15 cellular contexts compared by ENCODE assay signal in the genomic region with DNA sequence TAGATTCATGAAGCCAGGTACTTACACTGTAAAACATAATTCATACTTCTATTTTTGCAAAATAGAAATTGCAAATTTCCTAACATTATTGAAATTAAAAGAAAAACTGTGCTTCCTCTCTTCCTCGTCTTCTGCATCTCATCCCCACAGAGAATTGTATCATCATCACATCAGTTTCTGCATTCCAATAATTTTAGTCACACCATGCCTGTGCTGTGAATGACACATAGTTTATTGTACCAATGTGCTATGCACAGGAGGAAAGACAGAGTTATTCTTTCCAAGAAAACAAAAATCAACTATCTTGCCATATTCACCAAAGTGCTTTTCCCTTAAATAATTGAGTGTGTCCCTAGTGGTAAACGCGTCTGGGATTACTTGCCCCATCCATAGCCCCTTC. TPM values are rescaled to one million over a fixed set of nuclear protein-coding genes. Genes with fewer than 3 reads are reported as not detected.
A peak's percentile ranks its signal among the peaks of the same experiment; 100 is the strongest.
DNase-seq lines count a peak whose midpoint lies in the region; ATAC-seq, FAIRE-seq and TF ChIP-seq lines count a peak whose summit lies in the region.
"Had no signal": no experiment of that assay in that cellular context is flagged by ENCODE, and none has a peak within 500 bp of the region (broad histone marks: within the 10 kb centered on the region; RNA-seq: fewer than 3 reads in every experiment).

No MANE protein-coding gene starts in this region.

- no peaks in the 10 kb centered on the region for H3K36me3 ChIP-seq in mammary epithelial cell (ENCODE audit: insufficient read depth, low read length)
- H3K36me3 ChIP-seq in HepG2 (replicated peaks in 1 of 2; ENCODE audit: control insufficient read depth in 1 of 2, insufficient read depth in 2 of 2, low read length in 2 of 2): no peaks in the 10 kb centered on the region
- H3K36me3 ChIP-seq: right lobe of liver had no signal

- H3K9me3 ChIP-seq in mammary epithelial cell (replicated peaks; ENCODE audit: insufficient read depth, low read length) (no peaks in the 10 kb centered on the region), HepG2 (ENCODE audit: low read length) (no peaks in the 10 kb centered on the region)
- H3K9me3 ChIP-seq: right lobe of liver had no signal

- H3K4me3 ChIP-seq in mammary epithelial cell (replicated peaks in 1 of 3; ENCODE audit: insufficient read depth in 1 of 3, low read depth in 2 of 3, low read length in 3 of 3): no peak overlapping the region
- H3K4me3 ChIP-seq in HepG2 (replicated peaks in 1 of 3; ENCODE audit: insufficient read depth in 1 of 3, low read depth in 2 of 3, low read length in 3 of 3): no peak overlapping the region
- H3K4me3 ChIP-seq: dorsolateral prefrontal cortex, right lobe of liver had no signal

- no peak for TF ChIP-seq POLR2A in HepG2 (IDR thresholded peaks at IDR 0.05; ENCODE audit: insufficient read depth in 1 of 2, low read depth in 2 of 2, low read length in 2 of 2)

- CTCF ChIA-PET in mammary epithelial cell (lab: Charles Lee; ENCODE audit: low non-redundant PET) (no interaction called here), HepG2 (lab: Yijun Ruan, JAX; ENCODE audit: low intra/inter-chr PET ratio, low total read pairs) (no interaction called here)

- TF ChIP-seq CTCF in mammary epithelial cell (conservative IDR thresholded peaks at IDR 0.05 in 1 of 2, IDR thresholded peaks at IDR 0.05 in 1 of 2; ENCODE audit: extremely low read depth in 1 of 2, insufficient read depth in 1 of 2, low read depth in 1 of 2, low read length in 2 of 2): no peak
- TF ChIP-seq CTCF in HepG2 (CRISPR knock-in tag; IDR thresholded peaks at IDR 0.05): no peak

- dilution Hi-C loops in mammary epithelial cell (cut with HindIII; ENCODE audit: low sequenced_read_pairs): no loop called here

- TF ChIP-seq RAD21 in HepG2 (CRISPR knock-in tag; IDR thresholded peaks at IDR 0.05): no peak

- FAIRE-seq in HepG2 (lab: Jason Lieb, UNC): no peak

- 49% methylated on average over 3 of the region's 3 CpGs for WGBS in mammary epithelial cell (ENCODE audit: low coverage, missing lambda C conversion rate)
- 60% methylated on average over 3 of the region's 3 CpGs for WGBS in HepG2 (ENCODE audit: low lambda C conversion rate)

- no peak overlapping the region for H2AFZ ChIP-seq in mammary epithelial cell (ENCODE audit: low read depth, low read length)
- H2AFZ ChIP-seq in HepG2 (ENCODE audit: low read length): no peak overlapping the region

- H3K27ac ChIP-seq in mammary epithelial cell (ENCODE audit: insufficient read depth, low read depth, low read length): no peak overlapping the region
- H3K27ac ChIP-seq in HepG2 (ENCODE audit: extremely low read length, insufficient read depth, low read length): no peak overlapping the region
- H3K27ac ChIP-seq: dorsolateral prefrontal cortex, right lobe of liver had no signal

- in situ Hi-C loops in mammary epithelial cell (cut with MboI; ENCODE audit: low sequenced_read_pairs in 2 of 2) (no loop called here), HepG2 (cut with HindIII; ENCODE audit: extremely low pct_ligation_motif_present, low pct_unique_long_range_greater_than_20kb) (no loop called here)

- H3K4me1 ChIP-seq in mammary epithelial cell (ENCODE audit: insufficient read depth, low read length): peaks cover 18% of the 10 kb centered on the region
- H3K4me1 ChIP-seq in HepG2 (ENCODE audit: insufficient read depth, low read length): peaks cover 17% of the 10 kb centered on the region; the same call in 1 of the 2 replicates
- H3K4me1 ChIP-seq: right lobe of liver had no signal

- intact Hi-C loops in mammary epithelial cell (cut with micrococcal nuclease) (loop anchor here (2.0 to 10.0 kb wide), 2 partner anchors 24 to 150 kb away; no protein-coding TSS in a partner anchor), HepG2 (cut with micrococcal nuclease; ENCODE audit: unreplicated experiment) (no loop called here)

- peak overlapping the region; percentile 47 for H3K4me2 ChIP-seq in mammary epithelial cell (ENCODE audit: insufficient read depth, low read depth, low read length)
- no peak overlapping the region for H3K4me2 ChIP-seq in HepG2 (ENCODE audit: low read depth, low read length)

- H3K9ac ChIP-seq in mammary epithelial cell (ENCODE audit: insufficient read depth, low read length): no peak overlapping the region
- H3K9ac ChIP-seq in HepG2 (ENCODE audit: insufficient read depth, low read depth, low read length): no peak overlapping the region

- ATAC-seq in HG03196 (IDR thresholded peaks at IDR 0.05; ENCODE audit: unreplicated experiment): no peak
- no peak for ATAC-seq in HepG2

- BruUV-seq in mammary epithelial cell (replicated peaks; lab: Mats Ljungman, UMichigan) (no TSS peak), HepG2 (replicated peaks; lab: Mats Ljungman, UMichigan) (no TSS peak)

- H4K20me1 ChIP-seq in mammary epithelial cell (ENCODE audit: insufficient read depth, low read length) (no peaks in the 10 kb centered on the region), HepG2 (ENCODE audit: insufficient read depth, low read length) (no peaks in the 10 kb centered on the region)

- H3K79me2 ChIP-seq in mammary epithelial cell (ENCODE audit: insufficient read depth, low read length): no peaks in the 10 kb centered on the region
- no peaks in the 10 kb centered on the region for H3K79me2 ChIP-seq in HepG2 (ENCODE audit: insufficient read depth, low read length)

- TF ChIP-seq EP300 in HepG2 (IDR thresholded peaks at IDR 0.05; ENCODE audit: low read depth in 2 of 2, low read length in 2 of 2) (no peak), HepG2 (CRISPR knock-in tag; IDR thresholded peaks at IDR 0.05; ENCODE audit: borderline replicate concordance) (no peak)

- DNase-seq in AG20443 (ENCODE audit: low spot score) (peak; percentile 24), LHCN-M2 (ENCODE audit: low read depth) (peak; percentile 74), mammary epithelial cell (peak; percentile 70), kidney glomerular epithelial cell (lab: John Stamatoyannopoulos, UW) (peak; percentile 85), AML-193 (lab: John Stamatoyannopoulos, UW) (no peak), ureter (ENCODE audit: low spot score) (no peak), HepG2 (ENCODE audit: low spot score) (no peak)
- DNase-seq: activated CD4-positive, CD25-positive, alpha-beta regulatory T cell; DMS153; dorsolateral prefrontal cortex; NCI-H1694 treated with DMSO at 0.1 percent for 48 hours; NCI-H510A; right lobe of liver; stimulated activated CD4-positive, alpha-beta T cell treated with anti-CD3 and anti-CD28 coated beads, Interleukin-4, amount 100 ng/mL, for 24 hours had no signal

- H3K27me3 ChIP-seq in mammary epithelial cell (ENCODE audit: insufficient read depth, low read length) (no peaks in the 10 kb centered on the region), HepG2 (ENCODE audit: control insufficient read depth in 1 of 2, insufficient read depth in 2 of 2, low read length in 2 of 2) (no peaks in the 10 kb centered on the region; a peak in 1 of 5 replicates)
- H3K27me3 ChIP-seq: right lobe of liver had no signal

- POLR2A ChIA-PET in HepG2 (lab: Yijun Ruan, JAX): no interaction called here

TF ChIP-seq in HepG2, 621 proteins besides CTCF, POLR2A, EP300 and RAD21 (continues in another document):
- TF ChIP-seq ZNF720 (CRISPR knock-in tag; IDR thresholded peaks at IDR 0.05) (no peak), TOE1 (CRISPR knock-in tag; IDR thresholded peaks at IDR 0.05) (no peak), ARNT2 (CRISPR knock-in tag; IDR thresholded peaks at IDR 0.05; ENCODE audit: low read depth) (no peak), ZNF431 (CRISPR knock-in tag; IDR thresholded peaks at IDR 0.05; ENCODE audit: borderline replicate concordance, low read depth) (no peak), ZNF296 (CRISPR knock-in tag; conservative IDR thresholded peaks at IDR 0.05) (no peak), ZNF572 (CRISPR knock-in tag; IDR thresholded peaks at IDR 0.05) (no peak), ZC3H4 (CRISPR knock-in tag; IDR thresholded peaks at IDR 0.05; ENCODE audit: borderline replicate concordance) (no peak)
- TF ChIP-seq, protein P1, sequence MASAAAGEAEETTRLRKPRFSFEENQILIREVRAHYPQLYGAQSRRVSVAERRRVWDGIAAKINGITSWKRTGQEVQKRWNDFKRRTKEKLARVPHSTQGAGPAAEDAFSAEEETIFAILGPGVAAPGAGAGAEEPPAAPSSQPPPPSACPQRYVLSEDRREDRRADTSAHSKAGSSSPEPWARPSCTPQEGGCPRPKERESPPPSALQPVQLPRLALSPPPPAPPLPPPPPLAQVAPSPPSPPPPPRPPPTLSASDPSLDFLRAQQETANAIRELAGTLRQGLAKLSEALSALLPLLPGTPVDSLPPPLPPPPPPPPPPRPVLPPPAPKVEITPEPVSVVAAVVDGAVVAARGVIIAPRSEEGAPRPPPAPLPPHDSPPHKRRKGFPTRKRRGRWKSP (CRISPR knock-in tag; IDR thresholded peaks at IDR 0.05): no peak

RNA-seq across cellular contexts. Expression of a gene that starts 38.1 kb away (rescaled TPM):
- 7.9 and 8.8 TPM in 2 replicates for total RNA-seq in LHCN-M2 (2014; rRNA removed)
- 0.77 TPM for polyA plus RNA-seq in LHCN-M2 (2012)
- 10 to 100 TPM; 21.2 to 30.0 TPM for total RNA-seq in mammary epithelial cell
- polyA plus RNA-seq in mammary epithelial cell: 13.2 TPM
- 11.3 TPM for polyA minus RNA-seq in mammary epithelial cell
- total RNA-seq in ureter: 33.7 TPM
- total RNA-seq in HepG2 (2016; rRNA removed; fragmentation: Illumina TruSeq; extraction: Trizol): 26.9 and 32.9 TPM in 2 replicates
- 17.8 and 19.2 TPM in 2 replicates for total RNA-seq in HepG2 (2016; cell fraction: cytosol; rRNA removed; fragmentation: Illumina TruSeq; extraction: Trizol; ENCODE audit: low read depth)
- total RNA-seq in HepG2 (2016; cell fraction: insoluble cytoplasmic fraction; rRNA removed; fragmentation: Illumina TruSeq; extraction: Trizol): 24.5 and 33.7 TPM in 2 replicates
- 22.1 and 25.4 TPM in 2 replicates for total RNA-seq in HepG2 (2016; cell fraction: membrane; rRNA removed; fragmentation: Illumina TruSeq; extraction: Trizol)
- 40.9 and 41.2 TPM in 2 replicates for total RNA-seq in HepG2 (2016; cell fraction: nucleus; rRNA removed; fragmentation: Illumina TruSeq; extraction: Trizol)
- 24.3 and 31.5 TPM in 2 replicates for polyA plus RNA-seq in HepG2 (2011; rRNA removed)
- 10.3 and 14.3 TPM in 2 replicates for polyA plus RNA-seq in HepG2 (2011; cell fraction: cytosol; rRNA removed)
- 19.3 and 22.2 TPM in 2 replicates for polyA plus RNA-seq in HepG2 (2011; cell fraction: nucleus; rRNA removed)
- polyA plus RNA-seq in HepG2 (2012): 12.7 and 14.8 TPM in 2 replicates
- 2.7 and 3.1 TPM in 2 replicates for polyA plus RNA-seq in HepG2 (2016; cell fraction: cytosol; fragmentation: Illumina TruSeq; extraction: Trizol; ENCODE audit: low read depth)
- polyA plus RNA-seq in HepG2 (2016; cell fraction: insoluble cytoplasmic fraction; fragmentation: Illumina TruSeq; extraction: Trizol; ENCODE audit: low read depth): 23.1 and 24.1 TPM in 2 replicates
- polyA plus RNA-seq in HepG2 (2016; cell fraction: membrane; fragmentation: Illumina TruSeq; extraction: Trizol; ENCODE audit: low read depth): 6.4 and 6.7 TPM in 2 replicates
- polyA plus RNA-seq in HepG2 (2016; cell fraction: nucleus; fragmentation: Illumina TruSeq; extraction: Trizol; ENCODE audit: insufficient read depth, low read depth): 21.1 and 25.9 TPM in 2 replicates
- polyA minus RNA-seq in HepG2 (2011; rRNA and poly(A)+ RNA removed; ENCODE audit: low replicate concordance): 10.7 and 43.1 TPM in 2 replicates
- polyA minus RNA-seq in HepG2 (2011; cell fraction: cytosol; rRNA and poly(A)+ RNA removed): 26.6 and 32.6 TPM in 2 replicates
- polyA minus RNA-seq in HepG2 (2011; cell fraction: nucleus; rRNA and poly(A)+ RNA removed): 173 and 226 TPM in 2 replicates

Comparison
In these comparisons a context has a peak if more than half of its experiments do, and no peak if none do; other contexts are left out.
1. DNase-seq: peak in AG20443 (single experiment), LHCN-M2 (single experiment), mammary epithelial cell (single experiment) and kidney glomerular epithelial cell (single experiment); none in AML-193 (0 of 2), ureter (single experiment) and HepG2 (single experiment).